Comparison of ENCODE assay signal across 1 cellular context in genomic region chr2:240640939-240641338, GRCh38.
TF ChIP-seq lines count a peak whose summit lies in the region.

No MANE protein-coding gene starts in this region.

TF ChIP-seq in H1, 55 proteins besides CTCF, POLR2A, EP300 and RAD21:
- TF ChIP-seq HDAC2 (IDR thresholded peaks at IDR 0.05; ENCODE audit: borderline replicate concordance in 1 of 2, low read depth in 2 of 2, low read length in 2 of 2) (no peak), NRF1 (IDR thresholded peaks at IDR 0.05; ENCODE audit: low read depth, low read length) (no peak), RNF2 (IDR thresholded peaks at IDR 0.05; ENCODE audit: borderline replicate concordance, low read depth, low read length, missing control alignments, poor library complexity, severe bottlenecking) (no peak), PHF8 (conservative IDR thresholded peaks at IDR 0.05; ENCODE audit: low read depth, low read length) (no peak), BCL11A (IDR thresholded peaks at IDR 0.05; ENCODE audit: low read depth in 2 of 2, low read length in 2 of 2) (no peak), RBBP5 (IDR thresholded peaks at IDR 0.05; ENCODE audit: borderline replicate concordance, low read depth, low read length) (no peak), MAX (IDR thresholded peaks at IDR 0.05) (0 out of 2 replicates have a peak, but pooled peaks have one; percentile 19), BACH1 (IDR thresholded peaks at IDR 0.05; ENCODE audit: low read length) (no peak), YY1 (IDR thresholded peaks at IDR 0.05; ENCODE audit: low read depth, low read length) (0 out of 2 replicates have a peak, but pooled peaks have one; percentile 40), E2F6 (IDR thresholded peaks at IDR 0.05) (no peak), JUN (IDR thresholded peaks at IDR 0.05; ENCODE audit: low read depth, low read length) (no peak), ASH2L (IDR thresholded peaks at IDR 0.05; ENCODE audit: low read length) (no peak), GABPA (IDR thresholded peaks at IDR 0.05; ENCODE audit: borderline replicate concordance, insufficient read depth, low read length) (peak; percentile 81; the same call in 1 of the 2 replicates), TBP (IDR thresholded peaks at IDR 0.05; ENCODE audit: low read depth, low read length) (peak; percentile 25; the same call in 1 of the 2 replicates)
TF ChIP-seq in H1: peak in this region for 4.
